ENCODE assay signal across 13 cellular contexts in the genomic region with DNA sequence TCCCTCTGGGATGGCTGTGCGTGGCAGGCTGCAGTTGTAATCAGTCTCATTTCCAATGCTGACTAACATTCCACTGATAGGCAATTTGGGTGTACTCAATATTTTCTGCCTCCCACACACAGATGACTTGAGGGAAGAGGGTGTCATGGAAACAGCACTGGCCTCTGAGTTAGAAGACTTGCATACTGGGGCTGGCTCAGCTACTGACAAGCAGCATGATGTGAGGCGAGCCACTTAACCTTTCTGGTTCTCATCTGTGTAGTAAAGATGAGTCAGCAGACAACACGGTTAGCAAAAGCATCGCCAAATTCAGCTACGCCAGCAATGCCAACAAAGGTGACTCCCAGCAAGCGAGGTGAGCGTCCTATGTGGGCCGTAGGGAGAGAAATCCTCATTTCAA.
DNase-seq lines count a peak whose midpoint lies in the region; ATAC-seq, FAIRE-seq and TF ChIP-seq lines count a peak whose summit lies in the region.
"Had no signal": no experiment of that assay in that cellular context is flagged by ENCODE, and none has a peak within 500 bp of the region (broad histone marks: within the 10 kb centered on the region; RNA-seq: fewer than 3 reads in every experiment).

No MANE protein-coding gene starts in this region.

- no peaks in the 10 kb centered on the region for H4K20me1 ChIP-seq in GM12878 (ENCODE audit: control insufficient read depth, insufficient read depth)

- RAD21 ChIA-PET in GM12878 (lab: Charles Lee; ENCODE audit: unreplicated experiment), result no interaction called here

- TF ChIP-seq POLR2A in GM12878 (IDR thresholded peaks at IDR 0.05; ENCODE audit: low read depth, low read length), result no peak

- no peaks in the 10 kb centered on the region for H3K79me2 ChIP-seq in GM12878 (ENCODE audit: control insufficient read depth, insufficient read depth, low read length)

- no peaks in the 10 kb centered on the region for H3K36me3 ChIP-seq in GM12878 (ENCODE audit: control insufficient read depth in 2 of 2, insufficient read depth in 2 of 2, low read length in 1 of 2)
- H3K36me3 ChIP-seq: spleen had no signal

- no peaks in the 10 kb centered on the region for H3K4me1 ChIP-seq in GM12878 (ENCODE audit: control insufficient read depth, insufficient read depth, low read length)
- H3K4me1 ChIP-seq: spleen had no signal

- TF ChIP-seq RAD21 in GM12878 (IDR thresholded peaks at IDR 0.05; ENCODE audit: insufficient read depth, low read depth, low read length), result no peak

- H3K9me3 ChIP-seq in GM12878 (replicated peaks; ENCODE audit: control insufficient read depth, insufficient read depth, low read length), result no peaks in the 10 kb centered on the region
- H3K9me3 ChIP-seq: spleen had no signal

- no peak overlapping the region for H2AFZ ChIP-seq in GM12878 (ENCODE audit: control insufficient read depth, low read depth, low read length)

- BruUV-seq in GM12878 (replicated peaks; lab: Mats Ljungman, UMichigan), result no TSS peak

- ATAC-seq in GM12878, result no peak
- ATAC-seq: effector memory CD8-positive, alpha-beta T cell had no signal

- FAIRE-seq in GM12878 (lab: Jason Lieb, UNC), result no peak

- POLR2A ChIA-PET in GM12878 (lab: Charles Lee), result no interaction called here

- peak; percentile 80 for DNase-seq in AG09309 (ENCODE audit: low read depth)
- DNase-seq in EL, result peak; percentile 33
- DNase-seq in GM12878 (ENCODE audit: low read depth, low spot score), result no peak
- peak; percentile 35 for DNase-seq in left kidney (ENCODE audit: low read depth, low spot score)
- no peak for DNase-seq in NCI-H748 treated with DMSO at 0.1 percent for 48 hours (lab: John Stamatoyannopoulos, UW)
- DNase-seq in NCI-H1436 (lab: John Stamatoyannopoulos, UW), result no peak
- DNase-seq in 8988T, result no peak
- no peak for DNase-seq in dermis blood vessel endothelial cell
- DNase-seq: activated CD4-positive, alpha-beta T cell treated with anti-CD3 and anti-CD28 coated beads for 4 hours; DMS79 treated with DMSO at 0.1 percent for 48 hours; effector memory CD8-positive, alpha-beta T cell; NCI-H774; spleen had no signal

- no peak for TF ChIP-seq EP300 in GM12878 (IDR thresholded peaks at IDR 0.05; ENCODE audit: borderline replicate concordance in 1 of 2, control insufficient read depth in 1 of 2, low read depth in 2 of 2, low read length in 2 of 2)

- H3K4me3 ChIP-seq in AG09309 (ENCODE audit: control insufficient read depth, low read depth, low read length), result no peak overlapping the region
- no peak overlapping the region for H3K4me3 ChIP-seq in GM12878
- H3K4me3 ChIP-seq: spleen had no signal

- H3K27ac ChIP-seq in GM12878 (ENCODE audit: control insufficient read depth, insufficient read depth), result no peak overlapping the region
- H3K27ac ChIP-seq: spleen had no signal

- H3K9ac ChIP-seq in GM12878 (ENCODE audit: control insufficient read depth, insufficient read depth, low read length), result no peak overlapping the region

- no peak overlapping the region for H3K4me2 ChIP-seq in GM12878 (ENCODE audit: control insufficient read depth, insufficient read depth)

- no peak for TF ChIP-seq CTCF in AG09309 (IDR thresholded peaks at IDR 0.05; ENCODE audit: control insufficient read depth, insufficient read depth, low read depth, low read length, missing control alignments)
- TF ChIP-seq CTCF in GM12878 (IDR thresholded peaks at IDR 0.05 in 2 of 3, conservative IDR thresholded peaks at IDR 0.05 in 1 of 3; ENCODE audit: control insufficient read depth in 2 of 3, extremely low read depth in 1 of 3, insufficient read depth in 1 of 3, low read depth in 3 of 3, low read length in 3 of 3), result no peak

- 28% methylated on average over 8 of the region's 8 CpGs for WGBS in GM12878 (ENCODE audit: insufficient coverage, insufficient replicate concordance, low lambda C conversion rate, missing lambda C conversion rate)

- SMC1A ChIA-PET in GM12878 (lab: Charles Lee; ENCODE audit: uncharacterized antibody, unreplicated experiment), result no interaction called here

- no peaks in the 10 kb centered on the region for H3K27me3 ChIP-seq in GM12878 (replicated peaks in 1 of 2; ENCODE audit: control insufficient read depth in 2 of 2, insufficient read depth in 2 of 2, low read length in 1 of 2)
- H3K27me3 ChIP-seq: spleen had no signal

- CTCF ChIA-PET in GM12878 (lab: Yijun Ruan, JAX), result no interaction called here

- intact Hi-C loops in GM12878 (cut with micrococcal nuclease; ENCODE audit: unreplicated experiment), result no loop called here

- in situ Hi-C loops in GM12878 (cut with MboI), result no loop called here

TF ChIP-seq in GM12878, 131 proteins besides CTCF, POLR2A, EP300 and RAD21:
- TF ChIP-seq, protein P1, sequence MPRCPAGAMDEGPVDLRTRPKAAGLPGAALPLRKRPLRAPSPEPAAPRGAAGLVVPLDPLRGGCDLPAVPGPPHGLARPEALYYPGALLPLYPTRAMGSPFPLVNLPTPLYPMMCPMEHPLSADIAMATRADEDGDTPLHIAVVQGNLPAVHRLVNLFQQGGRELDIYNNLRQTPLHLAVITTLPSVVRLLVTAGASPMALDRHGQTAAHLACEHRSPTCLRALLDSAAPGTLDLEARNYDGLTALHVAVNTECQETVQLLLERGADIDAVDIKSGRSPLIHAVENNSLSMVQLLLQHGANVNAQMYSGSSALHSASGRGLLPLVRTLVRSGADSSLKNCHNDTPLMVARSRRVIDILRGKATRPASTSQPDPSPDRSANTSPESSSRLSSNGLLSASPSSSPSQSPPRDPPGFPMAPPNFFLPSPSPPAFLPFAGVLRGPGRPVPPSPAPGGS (IDR thresholded peaks at IDR 0.05; ENCODE audit: borderline replicate concordance, insufficient read depth, low read depth, low read length, poor library complexity, severe bottlenecking), result peak; percentile 53
- no peak for TF ChIP-seq NFYA (IDR thresholded peaks at IDR 0.05; ENCODE audit: borderline replicate concordance, low read depth, low read length)

Comparison
In these comparisons a context has a peak if more than half of its experiments do, and no peak if none do; other contexts are left out.
1. DNase-seq: peak in AG09309 (single experiment), EL (single experiment) and left kidney (single experiment); none in GM12878 (single experiment), NCI-H748 treated with DMSO at 0.1 percent for 48 hours (single experiment), NCI-H1436 (single experiment), 8988T (single experiment) and dermis blood vessel endothelial cell (single experiment).